Comparison of ENCODE assay signal across 8 cellular contexts in genomic region chr4:145234086-145234694, GRCh38. TPM values are rescaled to one million over a fixed set of nuclear protein-coding genes. Genes with fewer than 3 reads are reported as not detected.
DNase-seq lines count a peak whose midpoint lies in the region; ATAC-seq and TF ChIP-seq lines count a peak whose summit lies in the region.

No MANE protein-coding gene starts in this region.

- H3K27me3 Mint-ChIP-seq in activated T-cell treated with anti-CD3 and anti-CD28 coated beads, Interleukin-2, amount 50 U/mL, for 24 hours: peaks cover 7% of the 10 kb centered on the region
- H3K27me3 Mint-ChIP-seq in progenitor cell of endocrine pancreas: no peaks in the 10 kb centered on the region

- intact Hi-C loops in posterior vena cava (cut with DNase I): loop anchor here in 1 of 2 donors (5.0 kb wide), 2 partner anchors 323 to 373 kb away; no protein-coding TSS in a partner anchor

- H3K27ac Mint-ChIP-seq in activated T-cell treated with anti-CD3 and anti-CD28 coated beads, Interleukin-2, amount 50 U/mL, for 24 hours: no peak overlapping the region
- H3K27ac Mint-ChIP-seq in progenitor cell of endocrine pancreas: no peak overlapping the region

- TF ChIP-seq CTCF in foreskin keratinocyte (conservative IDR thresholded peaks at IDR 0.05) (peak; percentile 95), progenitor cell of endocrine pancreas (IDR thresholded peaks at IDR 0.05; ENCODE audit: unreplicated experiment) (peak; percentile 88)

- H3K9me3 Mint-ChIP-seq in activated T-cell treated with anti-CD3 and anti-CD28 coated beads, Interleukin-2, amount 50 U/mL, for 24 hours: no peaks in the 10 kb centered on the region
- H3K9me3 Mint-ChIP-seq in progenitor cell of endocrine pancreas (ENCODE audit: low read depth): no peaks in the 10 kb centered on the region

- H3K27ac ChIP-seq in foreskin keratinocyte: no peak overlapping the region

- H3K36me3 Mint-ChIP-seq in activated T-cell treated with anti-CD3 and anti-CD28 coated beads, Interleukin-2, amount 50 U/mL, for 24 hours (ENCODE audit: low read depth): no peaks in the 10 kb centered on the region
- no peaks in the 10 kb centered on the region for H3K36me3 Mint-ChIP-seq in progenitor cell of endocrine pancreas (ENCODE audit: insufficient read depth)

- DNase-seq in DMS153 (lab: John Stamatoyannopoulos, UW) (peak; percentile 40), NOMO-1 treated with DMSO at 0.1 percent for 48 hours (lab: John Stamatoyannopoulos, UW; ENCODE audit: unreplicated experiment) (peak; percentile 71), foreskin keratinocyte (peak; percentile 21 to 62), progenitor cell of endocrine pancreas (ENCODE audit: low spot score, unreplicated experiment) (peak; percentile 44), posterior vena cava (ENCODE audit: low spot score) (no peak)
- peak; percentile 45 for DNase-seq in activated T-cell treated with anti-CD3 and anti-CD28 coated beads, Interleukin-2, amount 50 U/mL, for 24 hours

- no peaks in the 10 kb centered on the region for H3K4me1 ChIP-seq in foreskin keratinocyte

- no peaks in the 10 kb centered on the region for H3K4me1 Mint-ChIP-seq in activated T-cell treated with anti-CD3 and anti-CD28 coated beads, Interleukin-2, amount 50 U/mL, for 24 hours (ENCODE audit: low read depth)
- H3K4me1 Mint-ChIP-seq in progenitor cell of endocrine pancreas (ENCODE audit: low read depth): no peaks in the 10 kb centered on the region

- no peaks in the 10 kb centered on the region for H3K27me3 ChIP-seq in foreskin keratinocyte

- ATAC-seq in GM19438 (IDR thresholded peaks at IDR 0.05; ENCODE audit: low read depth, unreplicated experiment) (peak; percentile 98), HG03460 (IDR thresholded peaks at IDR 0.05; ENCODE audit: unreplicated experiment) (peak; percentile 98), foreskin keratinocyte (peak; percentile 95)

- H3K4me3 Mint-ChIP-seq in activated T-cell treated with anti-CD3 and anti-CD28 coated beads, Interleukin-2, amount 50 U/mL, for 24 hours: no peak overlapping the region
- H3K4me3 Mint-ChIP-seq in progenitor cell of endocrine pancreas (ENCODE audit: low read depth): no peak overlapping the region

RNA-seq across cellular contexts. Expression of gene OTUD4, which starts 53.8 kb away (rescaled TPM):
- total RNA-seq in foreskin keratinocyte (33.7 and 36.4 TPM in 2 replicates), progenitor cell of endocrine pancreas (40.8 and 41.8 TPM in 2 replicates), posterior vena cava (10 to 100 TPM; 27.1 to 41.9 TPM)
- 6.3 and 7.5 TPM in 2 replicates for polyA plus RNA-seq in foreskin keratinocyte
